Comparison of ENCODE assay signal across 28 cellular contexts in genomic region chr15:40410476-40410875, GRCh38. TPM values are rescaled to one million over a fixed set of nuclear protein-coding genes. Genes with fewer than 3 reads are reported as not detected.
"Had no signal": no experiment of that assay in that cellular context is flagged by ENCODE, and none has a peak within 500 bp of the region (broad histone marks: within the 10 kb centered on the region; RNA-seq: fewer than 3 reads in every experiment).

No MANE protein-coding gene starts in this region.

- H3K9me3 ChIP-seq: heart left ventricle, psoas muscle, right lobe of liver, stomach, thoracic aorta, transverse colon had no signal

- H3K27ac Mint-ChIP-seq: endodermal cell, neural progenitor cell had no signal

- H3K9ac ChIP-seq: neural progenitor cell, parathyroid adenoma had no signal

- H2AFZ ChIP-seq: neural progenitor cell, parathyroid adenoma had no signal

- H3K27me3 Mint-ChIP-seq: naive thymus-derived CD4-positive, alpha-beta T cell had no signal

- H3K27ac ChIP-seq: coronary artery, heart left ventricle, neural progenitor cell, parathyroid adenoma, psoas muscle, right lobe of liver, stomach, thoracic aorta, transverse colon had no signal

- H3K36me3 ChIP-seq: neural progenitor cell had no signal

- H3K27me3 ChIP-seq: heart left ventricle, neural progenitor cell, right lobe of liver, stomach, transverse colon had no signal

- H3K4me3 ChIP-seq: coronary artery, heart left ventricle, neural progenitor cell, psoas muscle, right lobe of liver, stomach, thoracic aorta, transverse colon had no signal

- H3K4me3 Mint-ChIP-seq: endodermal cell, neural progenitor cell had no signal

- H3K9me3 Mint-ChIP-seq: endodermal cell; naive thymus-derived CD4-positive, alpha-beta T cell; neural progenitor cell had no signal

- H3K4me1 ChIP-seq: parathyroid adenoma had no signal

- H3K4me2 ChIP-seq: neural progenitor cell had no signal

- H3K79me2 ChIP-seq: parathyroid adenoma had no signal

- DNase-seq: effector CD4-positive, alpha-beta T cell; endodermal cell; foreskin melanocyte; heart left ventricle; islet precursor cell; mammary epithelial cell; naive thymus-derived CD4-positive, alpha-beta T cell; occipital lobe; psoas muscle; retina; right lobe of liver; stimulated activated CD4-positive, alpha-beta T cell treated with anti-CD3 and anti-CD28 coated beads, Interleukin-15, amount 100 ng/mL, for 24 hours; stimulated activated CD4-positive, alpha-beta T cell treated with anti-CD3 and anti-CD28 coated beads, Interleukin-1b, Interleukin-23, amount 100 ng/mL, for 48 hours; stimulated activated CD4-positive, alpha-beta T cell treated with anti-CD3 and anti-CD28 coated beads, Interleukin-4, amount 100 ng/mL, for 4 hours; stimulated activated naive CD4-positive, alpha-beta T cell; stomach; substantia nigra; transverse colon had no signal

RNA-seq across cellular contexts. Expression of gene DISP2, which starts 52.5 kb away (rescaled TPM):
- polyA plus RNA-seq: naive thymus-derived CD4-positive, alpha-beta T cell had no signal

RNA-seq across cellular contexts. Expression of gene PHGR1, which starts 59.6 kb away (rescaled TPM):
- total RNA-seq: chondrocyte; dermis microvascular lymphatic vessel endothelial cell; endodermal cell; glomerular endothelial cell; heart left ventricle; left lobe of liver; mammary epithelial cell; mononuclear cell; naive thymus-derived CD4-positive, alpha-beta T cell; occipital lobe; psoas muscle; right lobe of liver; thoracic aorta; urinary bladder had no signal
- polyA plus RNA-seq: mammary epithelial cell; naive thymus-derived CD4-positive, alpha-beta T cell had no signal
